19 cellular contexts compared by ENCODE assay signal in the genomic region with DNA sequence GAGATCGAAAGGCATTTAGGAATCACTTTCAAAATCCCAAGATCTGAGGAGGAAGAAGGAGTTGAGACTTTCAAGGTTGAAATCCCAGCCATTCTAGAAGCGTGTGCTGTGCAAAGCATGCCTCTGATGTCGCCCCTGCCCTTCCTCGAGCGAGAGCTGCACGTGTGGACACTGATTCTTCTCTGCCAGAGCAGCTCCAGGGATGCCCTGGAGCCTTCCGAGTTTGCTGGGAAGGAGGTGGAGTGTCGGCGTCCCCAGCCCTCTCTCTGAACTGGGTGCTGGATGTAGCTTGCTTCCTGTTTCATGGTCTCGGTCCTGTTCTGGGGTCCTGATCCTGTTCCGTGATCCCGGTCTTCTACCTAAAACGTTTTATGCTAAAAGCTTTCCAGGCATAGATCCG.
"Had no signal": no experiment of that assay in that cellular context is flagged by ENCODE, and none has a peak within 500 bp of the region (broad histone marks: within the 10 kb centered on the region; RNA-seq: fewer than 3 reads in every experiment).

No MANE protein-coding gene starts in this region.

- DNase-seq: effector CD4-positive, alpha-beta T cell; endodermal cell; erythroblast; foreskin keratinocyte; left colon; mammary epithelial cell; natural killer cell; stimulated activated CD4-positive, alpha-beta T cell treated with anti-CD3 and anti-CD28 coated beads, Interleukin-4, amount 100 ng/mL, for 1 hour; stimulated activated CD8-positive, alpha-beta memory T cell treated with anti-CD3 and anti-CD28 coated beads, Interleukin-4, amount 100 ng/mL, for 48 hours; tibial artery had no signal

- H3K27ac ChIP-seq: coronary artery, foreskin keratinocyte, hepatocyte, right atrium auricular region, tibial artery, upper lobe of left lung, vagina had no signal

- H3K4me1 Mint-ChIP-seq: natural killer cell; stimulated activated effector memory CD8-positive, alpha-beta T cell treated with anti-CD3 and anti-CD28 coated beads, Interleukin-12 subunit alpha, Interleukin-12 subunit beta, amount 100 ng/mL, for 72 hours had no signal

- H3K27me3 ChIP-seq: hepatocyte, upper lobe of left lung, vagina had no signal

- H3K9me3 ChIP-seq: right atrium auricular region, tibial artery, upper lobe of left lung, vagina had no signal

- ATAC-seq: foreskin keratinocyte; left colon; natural killer cell; stimulated activated effector memory CD8-positive, alpha-beta T cell treated with anti-CD3 and anti-CD28 coated beads, Interleukin-12 subunit alpha, Interleukin-12 subunit beta, amount 100 ng/mL, for 72 hours had no signal

- H3K4me1 ChIP-seq: foreskin keratinocyte, right atrium auricular region, upper lobe of left lung had no signal

- H3K36me3 Mint-ChIP-seq: mesothelial cell of epicardium; natural killer cell; stimulated activated effector memory CD8-positive, alpha-beta T cell treated with anti-CD3 and anti-CD28 coated beads, Interleukin-12 subunit alpha, Interleukin-12 subunit beta, amount 100 ng/mL, for 72 hours had no signal

- H3K9me3 Mint-ChIP-seq: endodermal cell; mesothelial cell of epicardium; natural killer cell; stimulated activated effector memory CD8-positive, alpha-beta T cell treated with anti-CD3 and anti-CD28 coated beads, Interleukin-12 subunit alpha, Interleukin-12 subunit beta, amount 100 ng/mL, for 72 hours; stimulated activated naive CD8-positive, alpha-beta T cell treated with anti-CD3 and anti-CD28 coated beads, Interleukin-15, Interleukin-2, amounts not matched to agents 100 ng/mL and 50 ng/mL, for 24 hours had no signal

- H3K4me3 ChIP-seq: coronary artery, hepatocyte, right atrium auricular region, smooth muscle cell, tibial artery, upper lobe of left lung, vagina had no signal

- H3K4me3 Mint-ChIP-seq: endodermal cell; mesothelial cell of epicardium; natural killer cell; stimulated activated effector memory CD8-positive, alpha-beta T cell treated with anti-CD3 and anti-CD28 coated beads, Interleukin-12 subunit alpha, Interleukin-12 subunit beta, amount 100 ng/mL, for 72 hours; stimulated activated naive CD8-positive, alpha-beta T cell treated with anti-CD3 and anti-CD28 coated beads, Interleukin-15, Interleukin-2, amounts not matched to agents 100 ng/mL and 50 ng/mL, for 24 hours had no signal

- H3K27ac Mint-ChIP-seq: endodermal cell; mesothelial cell of epicardium; natural killer cell; stimulated activated effector memory CD8-positive, alpha-beta T cell treated with anti-CD3 and anti-CD28 coated beads, Interleukin-12 subunit alpha, Interleukin-12 subunit beta, amount 100 ng/mL, for 72 hours; stimulated activated naive CD8-positive, alpha-beta T cell treated with anti-CD3 and anti-CD28 coated beads, Interleukin-15, Interleukin-2, amounts not matched to agents 100 ng/mL and 50 ng/mL, for 24 hours had no signal

- H3K36me3 ChIP-seq: right atrium auricular region, tibial artery, upper lobe of left lung, vagina had no signal
